Comparison of ENCODE assay signal across 8 cellular contexts in genomic region chr19:38862321-38863059, GRCh38. TPM values are rescaled to one million over a fixed set of nuclear protein-coding genes. Genes with fewer than 3 reads are reported as not detected.
DNase-seq lines count a peak whose midpoint lies in the region; FAIRE-seq and TF ChIP-seq lines count a peak whose summit lies in the region.

No MANE protein-coding gene starts in this region.

- H3K4me1 ChIP-seq in osteoblast (ENCODE audit: insufficient read depth, low read length) = peaks cover 2% of the 10 kb centered on the region

- H3K27me3 ChIP-seq in osteoblast (ENCODE audit: insufficient read depth, low read length) (no peaks in the 10 kb centered on the region), brain microvascular endothelial cell (replicated peaks) (no peaks in the 10 kb centered on the region)

- in situ Hi-C loops in brain microvascular endothelial cell (cut with HindIII; ENCODE audit: low pct_ligation_motif_present, low sequenced_read_pairs) = no loop called here

- H3K36me3 ChIP-seq in osteoblast (ENCODE audit: insufficient read depth, low read length) (no peaks in the 10 kb centered on the region), brain microvascular endothelial cell (replicated peaks) (no peaks in the 10 kb centered on the region)

- H3K27ac ChIP-seq in osteoblast (ENCODE audit: low read depth, low read length) = no peak overlapping the region
- H3K27ac ChIP-seq in brain microvascular endothelial cell = no peak overlapping the region

- no peak overlapping the region for H3K4me3 ChIP-seq in osteoblast (ENCODE audit: insufficient read depth, low read length)
- no peak overlapping the region for H3K4me3 ChIP-seq in brain microvascular endothelial cell (ENCODE audit: low read depth, low read length)

- no peak overlapping the region for H2AFZ ChIP-seq in osteoblast (ENCODE audit: low read length)

- no peaks in the 10 kb centered on the region for H4K20me1 ChIP-seq in osteoblast (ENCODE audit: insufficient read depth, low read length)

- FAIRE-seq in D721Med (lab: Jason Lieb, UNC) = no peak

- TF ChIP-seq CTCF in D721Med (IDR thresholded peaks at IDR 0.05; ENCODE audit: insufficient read depth, missing control alignments) = no peak
- no peak for TF ChIP-seq CTCF in osteoblast (IDR thresholded peaks at IDR 0.05; ENCODE audit: extremely low read depth, low read depth, low read length)
- no peak for TF ChIP-seq CTCF in brain microvascular endothelial cell (IDR thresholded peaks at IDR 0.05; ENCODE audit: low read depth, low read length, missing control alignments)

- H3K9me3 ChIP-seq in osteoblast (ENCODE audit: low read depth, low read length) = no peaks in the 10 kb centered on the region

- H3K79me2 ChIP-seq in osteoblast (ENCODE audit: insufficient read depth, low read length) = no peaks in the 10 kb centered on the region

- DNase-seq in GF-D8 (lab: John Stamatoyannopoulos, UW) (peak; percentile 84), NCI-H2171 treated with DMSO at 0.1 percent for 48 hours (lab: John Stamatoyannopoulos, UW) (peak; percentile 67), dermis microvascular lymphatic vessel endothelial cell (ENCODE audit: low read depth in 2 of 2) (peak; percentile 77 to 92), renal cortical epithelial cell (ENCODE audit: low read depth) (peak; percentile 58), D721Med (ENCODE audit: insufficient read length, low spot score) (no peak), CD1c-positive myeloid dendritic cell (ENCODE audit: extremely low spot score) (no peak), osteoblast (ENCODE audit: insufficient read length, low spot score, missing footprints) (no peak), brain microvascular endothelial cell (no peak)

- no peak overlapping the region for H3K4me2 ChIP-seq in osteoblast (ENCODE audit: insufficient read depth, low read length)

RNA-seq across cellular contexts. Expression of gene HNRNPL, which starts 12.7 kb away (rescaled TPM):
- total RNA-seq in dermis microvascular lymphatic vessel endothelial cell = 263 and 288 TPM in 2 replicates
- total RNA-seq in renal cortical epithelial cell = 218 and 338 TPM in 2 replicates
- total RNA-seq in osteoblast = 188 and 201 TPM in 2 replicates

RNA-seq across cellular contexts. Expression of gene RINL, which starts 15.6 kb away (rescaled TPM):
- 8.1 and 10.1 TPM in 2 replicates for total RNA-seq in dermis microvascular lymphatic vessel endothelial cell
- total RNA-seq in renal cortical epithelial cell = 10.0 and 19.1 TPM in 2 replicates
- total RNA-seq in osteoblast = 2.5 and 3.2 TPM in 2 replicates

RNA-seq across cellular contexts. Expression of gene ECH1, which starts 30.9 kb away (rescaled TPM):
- total RNA-seq in dermis microvascular lymphatic vessel endothelial cell (50.5 and 59.9 TPM in 2 replicates), renal cortical epithelial cell (11.3 and 37.8 TPM in 2 replicates), osteoblast (35.1 and 36.9 TPM in 2 replicates)

RNA-seq across cellular contexts. Expression of gene SIRT2, which starts 36.9 kb away (rescaled TPM):
- 62.3 and 105 TPM in 2 replicates for total RNA-seq in dermis microvascular lymphatic vessel endothelial cell
- 28.7 and 38.6 TPM in 2 replicates for total RNA-seq in renal cortical epithelial cell
- total RNA-seq in osteoblast = 76.9 and 77.4 TPM in 2 replicates

RNA-seq across cellular contexts. Expression of gene NFKBIB, which starts 37.3 kb away (rescaled TPM):
- total RNA-seq in dermis microvascular lymphatic vessel endothelial cell (8.0 and 15.3 TPM in 2 replicates), renal cortical epithelial cell (13.7 and 16.9 TPM in 2 replicates), osteoblast (9.1 and 12.7 TPM in 2 replicates)

Comparison
In these comparisons a context has a peak if more than half of its experiments do, and no peak if none do; other contexts are left out.
1. DNase-seq: peak in GF-D8 (single experiment), NCI-H2171 treated with DMSO at 0.1 percent for 48 hours (single experiment), dermis microvascular lymphatic vessel endothelial cell (2 of 2) and renal cortical epithelial cell (single experiment); none in D721Med (single experiment), CD1c-positive myeloid dendritic cell (single experiment), osteoblast (single experiment) and brain microvascular endothelial cell (single experiment).